ENCODE assay signal across 8 cellular contexts in genomic region chr17:42964161-42964932, GRCh38. TPM values are rescaled to one million over a fixed set of nuclear protein-coding genes. Genes with fewer than 3 reads are reported as not detected.
DNase-seq lines count a peak whose midpoint lies in the region; ATAC-seq and TF ChIP-seq lines count a peak whose summit lies in the region.

Gene AARSD1 (minus strand): TSS chr17:42964454. CDS start chr17:42964440, 14 bp downstream.

- peak within 1 kb of the TSS; percentile 86 for H3K4me2 ChIP-seq in BLaER1

- H3K27me3 ChIP-seq in BLaER1 (no peaks in the 10 kb centered on the region), lung (ENCODE audit: control insufficient read depth, insufficient read depth) (no peaks in the 10 kb centered on the region)

- H3K36me3 ChIP-seq in BLaER1 (peaks cover 38% of the 10 kb centered on the region), lung (ENCODE audit: control insufficient read depth in 2 of 2, insufficient read depth in 2 of 2, low read length in 2 of 2) (peaks cover 11 to 18% of the 10 kb centered on the region in 2 donors)

- H3K4me3 ChIP-seq in BLaER1 (peak within 1 kb of the TSS; percentile 80), lung (peak within 1 kb of the TSS; percentile 68)

- H3K27ac ChIP-seq in BLaER1 (peak within 1 kb of the TSS; percentile 82), lung (ENCODE audit: low read depth in 1 of 2, low read length in 1 of 2) (peak within 1 kb of the TSS; percentile 78 to 91)

- DNase-seq in HS-5 (ENCODE audit: low read depth) (peak; percentile 74), NK-92 (lab: John Stamatoyannopoulos, UW; ENCODE audit: unreplicated experiment) (peak; percentile 15), lung (ENCODE audit: low spot score) (peak; percentile 93)
- peak; percentile 73 to 77 for DNase-seq in activated CD8-positive, alpha-beta memory T cell treated with anti-CD3 and anti-CD28 coated beads for 1 hour (ENCODE audit: extremely low read depth in 1 of 2, low read depth in 1 of 2)
- peak; percentile 87 for DNase-seq in effector CD4-positive, alpha-beta T cell
- peak; percentile 76 to 91 (median 85) for DNase-seq in stimulated activated CD4-positive, alpha-beta T cell treated with anti-CD3 and anti-CD28 coated beads, TNF-alpha, amount 100 ng/mL, for 24 hours (ENCODE audit: low read depth in 3 of 3)

- ATAC-seq in GM19438 (IDR thresholded peaks at IDR 0.05; ENCODE audit: low read depth, unreplicated experiment): peak; percentile 64
- peak; percentile 92 for ATAC-seq in lung (ENCODE audit: insufficient read depth, low FRiP score)

- H4K20me1 ChIP-seq in BLaER1: no peaks in the 10 kb centered on the region

- peak within 1 kb of the TSS; percentile 85 for H3K9ac ChIP-seq in BLaER1

- peaks cover 36% of the 10 kb centered on the region for H3K4me1 ChIP-seq in BLaER1
- peaks cover 0 to 5% of the 10 kb centered on the region in 2 donors for H3K4me1 ChIP-seq in lung (ENCODE audit: control insufficient read depth in 2 of 2, insufficient read depth in 2 of 2, low read length in 2 of 2)

- no peaks in the 10 kb centered on the region for H3K9me3 ChIP-seq in BLaER1
- H3K9me3 ChIP-seq in lung (ENCODE audit: control insufficient read depth in 2 of 2, insufficient read depth in 1 of 2, low read length in 1 of 2): no peaks in the 10 kb centered on the region

- TF ChIP-seq CTCF in lung (IDR thresholded peaks at IDR 0.05; ENCODE audit: control extremely low read depth, extremely low read depth): no peak

- 1% methylated on average over 43 of the region's 43 CpGs for WGBS in lung, 2 donors

RNA-seq across cellular contexts. Expression of gene AARSD1, which starts in this region (rescaled TPM):
- total RNA-seq in lung: 10 to 100 TPM; 27.6 to 39.8 TPM
- 10 to 100 TPM; 34.4 to 57.0 TPM for polyA plus RNA-seq in lung

Comparison
In these comparisons a context has a peak if more than half of its experiments do, and no peak if none do; other contexts are left out.
1. Peak in every context shown above with its lines: DNase-seq, ATAC-seq, H3K4me3 ChIP-seq and H3K27ac ChIP-seq.
2. DNase-seq: peak in every context shown above with its lines; median percentile 93 in lung; 87 in effector CD4-positive, alpha-beta T cell; 85 in stimulated activated CD4-positive, alpha-beta T cell treated with anti-CD3 and anti-CD28 coated beads, TNF-alpha, amount 100 ng/mL, for 24 hours; 75 in activated CD8-positive, alpha-beta memory T cell treated with anti-CD3 and anti-CD28 coated beads for 1 hour; 74 in HS-5; 15 in NK-92.